7 cellular contexts compared by ENCODE assay signal in genomic region chr13:82593239-82593638, GRCh38.
"Had no signal": no experiment of that assay in that cellular context is flagged by ENCODE, and none has a peak within 500 bp of the region (broad histone marks: within the 10 kb centered on the region; RNA-seq: fewer than 3 reads in every experiment).

No MANE protein-coding gene starts in this region.

- H3K9ac ChIP-seq: KMS-11 had no signal

- FAIRE-seq: HTR-8/SVneo had no signal

- H3K4me2 ChIP-seq: KMS-11 had no signal

- DNase-seq: Karpas-422, Kasumi-1, KBM-7, KG1 had no signal

- H3K27ac ChIP-seq: HL-60, KMS-11 had no signal
